ENCODE assay signal across 1 cellular context in genomic region chr20:1469925-1470571, GRCh38.
A peak's percentile ranks its signal among the peaks of the same experiment; 100 is the strongest.
TF ChIP-seq lines count a peak whose summit lies in the region.

No MANE protein-coding gene starts in this region.

TF ChIP-seq in K562, 482 proteins besides CTCF, POLR2A, EP300 and RAD21 (continued from another document and continues in another):
- 0 out of 2 replicates have a peak, but pooled peaks have one; percentile 27 for TF ChIP-seq HCFC1 (IDR thresholded peaks at IDR 0.05; ENCODE audit: low read depth, low read length)
- no peak for TF ChIP-seq CBX2 (IDR thresholded peaks at IDR 0.05; ENCODE audit: insufficient read depth, low read length, poor library complexity, severe bottlenecking)
- no peak for TF ChIP-seq ZNF561 (CRISPR knock-in tag; conservative IDR thresholded peaks at IDR 0.05)
- no peak for TF ChIP-seq DMBX1 (CRISPR knock-in tag; IDR thresholded peaks at IDR 0.05; ENCODE audit: borderline replicate concordance)
- no peak for TF ChIP-seq ZKSCAN3 (CRISPR knock-in tag; IDR thresholded peaks at IDR 0.05)
- TF ChIP-seq ZNF589 (CRISPR knock-in tag; IDR thresholded peaks at IDR 0.05; ENCODE audit: low read depth): no peak
- no peak for TF ChIP-seq CUX1 (CRISPR knock-in tag; IDR thresholded peaks at IDR 0.05)
- no peak for TF ChIP-seq HDAC2 (IDR thresholded peaks at IDR 0.05)
- no peak for TF ChIP-seq TGIF2 (CRISPR knock-in tag; IDR thresholded peaks at IDR 0.05)
- no peak for TF ChIP-seq CBFA2T2 (conservative IDR thresholded peaks at IDR 0.05)
- TF ChIP-seq THAP12 (CRISPR knock-in tag; IDR thresholded peaks at IDR 0.05): no peak
- no peak for TF ChIP-seq ZNF316 (IDR thresholded peaks at IDR 0.05)
- TF ChIP-seq ZNF212 (CRISPR knock-in tag; IDR thresholded peaks at IDR 0.05): no peak
- 0 out of 2 replicates have a peak, but pooled peaks have one; percentile 40 for TF ChIP-seq LCOR (CRISPR knock-in tag; IDR thresholded peaks at IDR 0.05)
- no peak for TF ChIP-seq USF2 (CRISPR knock-in tag; IDR thresholded peaks at IDR 0.05)
- no peak for TF ChIP-seq U2AF2 (optimal IDR thresholded peaks at IDR 0.05; ENCODE audit: low read depth, low read length)
- TF ChIP-seq LARP7 (IDR thresholded peaks at IDR 0.05): no peak
- peak; percentile 95 for TF ChIP-seq ZNF764 (CRISPR knock-in tag; IDR thresholded peaks at IDR 0.05; ENCODE audit: low read depth)
- no peak for TF ChIP-seq ZNF277 (CRISPR knock-in tag; IDR thresholded peaks at IDR 0.05; ENCODE audit: borderline replicate concordance)
- TF ChIP-seq TCF3 (CRISPR knock-in tag; IDR thresholded peaks at IDR 0.05): no peak
- TF ChIP-seq RREB1 (CRISPR knock-in tag; IDR thresholded peaks at IDR 0.05): no peak
- no peak for TF ChIP-seq MTA3 (IDR thresholded peaks at IDR 0.05; ENCODE audit: borderline replicate concordance)
- no peak for TF ChIP-seq ZNF354B (CRISPR knock-in tag; IDR thresholded peaks at IDR 0.05)
- TF ChIP-seq ZNF124 (CRISPR knock-in tag; IDR thresholded peaks at IDR 0.05): no peak
- no peak for TF ChIP-seq ETS1 (conservative IDR thresholded peaks at IDR 0.05; ENCODE audit: control insufficient read depth, low read depth, low read length)
- TF ChIP-seq FOXM1 (IDR thresholded peaks at IDR 0.05; ENCODE audit: low read depth): no peak
- TF ChIP-seq FOXM1 (CRISPR knock-in tag; IDR thresholded peaks at IDR 0.05; ENCODE audit: low read depth): no peak
- TF ChIP-seq HEY1 (CRISPR knock-in tag; IDR thresholded peaks at IDR 0.05; ENCODE audit: borderline replicate concordance): no peak
- no peak for TF ChIP-seq ZNF699 (CRISPR knock-in tag; IDR thresholded peaks at IDR 0.05; ENCODE audit: insufficient replicate concordance)
- peak in 2 of 3 experiments; percentile 47 to 73 for TF ChIP-seq YY1 (IDR thresholded peaks at IDR 0.05; ENCODE audit: borderline replicate concordance in 1 of 3, control insufficient read depth in 1 of 3, extremely low read depth in 1 of 3, insufficient read depth in 3 of 3, insufficient read length in 1 of 3, insufficient replicate concordance in 2 of 3, low read depth in 1 of 3, low read length in 2 of 3)
- no peak for TF ChIP-seq PYGO2 (tag; IDR thresholded peaks at IDR 0.05)
- TF ChIP-seq DACH1 (IDR thresholded peaks at IDR 0.05; ENCODE audit: partially characterized antibody): no peak
- no peak for TF ChIP-seq ZNF584 (CRISPR knock-in tag; IDR thresholded peaks at IDR 0.05; ENCODE audit: low read depth)
- TF ChIP-seq NUFIP1 (IDR thresholded peaks at IDR 0.05; ENCODE audit: partially characterized antibody): no peak
- TF ChIP-seq PHF20 (IDR thresholded peaks at IDR 0.05; ENCODE audit: partially characterized antibody): no peak
- TF ChIP-seq ZFX (CRISPR knock-in tag; IDR thresholded peaks at IDR 0.05): 0 out of 2 replicates have a peak, but pooled peaks have one; percentile 32
- TF ChIP-seq CHAMP1 (IDR thresholded peaks at IDR 0.05): no peak
- TF ChIP-seq STAT5A (IDR thresholded peaks at IDR 0.05; ENCODE audit: borderline replicate concordance, low read length): no peak
